16 cellular contexts compared by ENCODE assay signal in genomic region chr5:145118109-145118508, GRCh38.
A peak's percentile ranks its signal among the peaks of the same experiment; 100 is the strongest.
DNase-seq lines count a peak whose midpoint lies in the region; ATAC-seq, FAIRE-seq and TF ChIP-seq lines count a peak whose summit lies in the region.
"Had no signal": no experiment of that assay in that cellular context is flagged by ENCODE, and none has a peak within 500 bp of the region (broad histone marks: within the 10 kb centered on the region; RNA-seq: fewer than 3 reads in every experiment).

No MANE protein-coding gene starts in this region.

- peak; percentile 4 for DNase-seq in ELR (ENCODE audit: low read depth)
- peak; percentile 2 for DNase-seq in M059J (ENCODE audit: low read depth)
- DNase-seq in GM12878 (ENCODE audit: low read depth, low spot score) = no peak
- no peak for DNase-seq in activated naive CD4-positive, alpha-beta T cell (lab: John Stamatoyannopoulos, UW)
- no peak for DNase-seq in NAMALWA (ENCODE audit: low spot score)
- DNase-seq: C1 segment of cervical spinal cord; Calu3; CD4-positive, alpha-beta T cell; DMS 273 treated with DMSO at 0.1 percent for 48 hours; GDM1; GOT3 had no signal

- no peak overlapping the region for H3K4me3 ChIP-seq in GM12878
- H3K4me3 ChIP-seq: HAP-1 had no signal

- no peaks in the 10 kb centered on the region for H3K36me3 ChIP-seq in GM12878 (ENCODE audit: control insufficient read depth in 2 of 2, insufficient read depth in 2 of 2, low read length in 1 of 2)
- H3K36me3 ChIP-seq: HAP-1 had no signal

- WGBS in GM12878 (ENCODE audit: insufficient coverage, insufficient replicate concordance, low lambda C conversion rate, missing lambda C conversion rate) = 0% methylated on average over 1 of the region's 1 CpG

- no peak for TF ChIP-seq RAD21 in GM12878 (IDR thresholded peaks at IDR 0.05; ENCODE audit: insufficient read depth, low read depth, low read length)

- SMC1A ChIA-PET in GM12878 (lab: Charles Lee; ENCODE audit: uncharacterized antibody, unreplicated experiment) = interaction anchor here (1.0 kb wide), 1 partner anchor 9 kb away, joined by 4 read pairs; no protein-coding TSS in a partner anchor

- ATAC-seq in GM12878 = peak; percentile 31; the same call in 1 of the 3 replicates
- no peak for ATAC-seq in GM18520 (IDR thresholded peaks at IDR 0.05; ENCODE audit: unreplicated experiment)
- no peak for ATAC-seq in GM19328 (IDR thresholded peaks at IDR 0.05; ENCODE audit: unreplicated experiment)

- POLR2A ChIA-PET in GM12878 (lab: Charles Lee) = no interaction called here

- BruUV-seq in GM12878 (replicated peaks; lab: Mats Ljungman, UMichigan) = no TSS peak

- H3K79me2 ChIP-seq in GM12878 (ENCODE audit: control insufficient read depth, insufficient read depth, low read length) = no peaks in the 10 kb centered on the region

- no peaks in the 10 kb centered on the region for H3K9me3 ChIP-seq in GM12878 (replicated peaks; ENCODE audit: control insufficient read depth, insufficient read depth, low read length)
- H3K9me3 ChIP-seq: HAP-1 had no signal

- FAIRE-seq in GM12878 (lab: Jason Lieb, UNC) = no peak
- FAIRE-seq: A204.1 had no signal

- no peak for TF ChIP-seq POLR2A in GM12878 (IDR thresholded peaks at IDR 0.05; ENCODE audit: low read depth, low read length)

- no peak overlapping the region for H2AFZ ChIP-seq in GM12878 (ENCODE audit: control insufficient read depth, low read depth, low read length)

- CTCF ChIA-PET in GM12878 (lab: Yijun Ruan, JAX) = interaction anchor here (0.9 kb wide), 1 partner anchor 18 kb away, joined by 3 read pairs; no protein-coding TSS in a partner anchor

- TF ChIP-seq EP300 in GM12878 (IDR thresholded peaks at IDR 0.05; ENCODE audit: borderline replicate concordance in 1 of 2, control insufficient read depth in 1 of 2, low read depth in 2 of 2, low read length in 2 of 2) = no peak

- no peak overlapping the region for H3K4me2 ChIP-seq in GM12878 (ENCODE audit: control insufficient read depth, insufficient read depth)

- H3K9ac ChIP-seq in GM12878 (ENCODE audit: control insufficient read depth, insufficient read depth, low read length) = no peak overlapping the region

- RAD21 ChIA-PET in GM12878 (lab: Charles Lee; ENCODE audit: unreplicated experiment) = no interaction called here

- intact Hi-C loops in GM12878 (cut with micrococcal nuclease; ENCODE audit: unreplicated experiment) = no loop called here

- no peaks in the 10 kb centered on the region for H3K27me3 ChIP-seq in GM12878 (replicated peaks in 1 of 2; ENCODE audit: control insufficient read depth in 2 of 2, insufficient read depth in 2 of 2, low read length in 1 of 2)

- no peaks in the 10 kb centered on the region for H3K4me1 ChIP-seq in GM12878 (ENCODE audit: control insufficient read depth, insufficient read depth, low read length)
- H3K4me1 ChIP-seq: HAP-1 had no signal

- TF ChIP-seq CTCF in GM12878 (IDR thresholded peaks at IDR 0.05 in 2 of 3, conservative IDR thresholded peaks at IDR 0.05 in 1 of 3; ENCODE audit: control insufficient read depth in 2 of 3, extremely low read depth in 1 of 3, insufficient read depth in 1 of 3, low read depth in 3 of 3, low read length in 3 of 3) = no peak

- in situ Hi-C loops in GM12878 (cut with MboI) = no loop called here

- H3K27ac ChIP-seq in GM12878 (ENCODE audit: control insufficient read depth, insufficient read depth) = no peak overlapping the region
- H3K27ac ChIP-seq: HL-60 had no signal

- H4K20me1 ChIP-seq in GM12878 (ENCODE audit: control insufficient read depth, insufficient read depth) = no peaks in the 10 kb centered on the region

TF ChIP-seq in GM12878, 131 proteins besides CTCF, POLR2A, EP300 and RAD21:
- TF ChIP-seq MTA2 (IDR thresholded peaks at IDR 0.05; ENCODE audit: low read depth) (peak; percentile 51), CBFB (IDR thresholded peaks at IDR 0.05; ENCODE audit: low read depth) (no peak), BCL11A (IDR thresholded peaks at IDR 0.05; ENCODE audit: low read depth, low read length) (peak; percentile 65; the same call in 1 of the 2 replicates), RUNX3 (IDR thresholded peaks at IDR 0.05; ENCODE audit: low read length) (peak; percentile 45; the same call in 1 of the 2 replicates), SPI1 (IDR thresholded peaks at IDR 0.05; ENCODE audit: borderline replicate concordance, insufficient read depth, low read depth, low read length) (peak; percentile 59; the same call in 1 of the 2 replicates)

Comparison
In these comparisons a context has a peak if more than half of its experiments do, and no peak if none do; other contexts are left out.
1. DNase-seq: peak in ELR (single experiment) and M059J (single experiment); none in GM12878 (single experiment), activated naive CD4-positive, alpha-beta T cell (0 of 4) and NAMALWA (single experiment).